ENCODE assay signal across 19 cellular contexts in the genomic region with DNA sequence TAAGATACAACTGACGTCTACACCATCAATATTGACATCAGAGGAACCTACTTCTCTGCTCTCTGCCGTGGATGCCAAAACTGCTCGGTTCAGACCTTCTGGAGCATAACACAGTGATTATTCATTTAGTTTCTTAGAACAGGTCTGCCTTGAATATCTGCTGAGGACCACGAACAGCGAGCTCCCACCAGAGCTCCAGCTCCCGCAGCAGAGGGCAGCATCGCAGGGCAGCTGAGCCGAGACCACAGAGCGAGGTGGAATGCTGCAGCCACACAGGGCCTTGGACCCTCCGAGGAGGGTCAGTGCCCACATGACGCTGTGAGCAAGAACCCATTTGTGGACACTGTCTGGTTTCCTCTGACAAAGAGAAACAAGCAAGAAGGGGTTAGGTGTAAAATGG. TPM values are rescaled to one million over a fixed set of nuclear protein-coding genes. Genes with fewer than 3 reads are reported as not detected.
"Had no signal": no experiment of that assay in that cellular context is flagged by ENCODE, and none has a peak within 500 bp of the region (broad histone marks: within the 10 kb centered on the region; RNA-seq: fewer than 3 reads in every experiment).

No MANE protein-coding gene starts in this region.

- H3K79me2 ChIP-seq: parathyroid adenoma had no signal

- H3K27ac Mint-ChIP-seq: activated B cell treated with CpG ODN at 0.5 μM for 24 hours; activated CD4-positive, alpha-beta memory T cell treated with anti-CD3 and anti-CD28 coated beads for 36 hours; activated naive CD4-positive, alpha-beta T cell treated with anti-CD3 and anti-CD28 coated beads, Interleukin-2, amount 50 U/mL, for 72 hours; activated T-cell treated with anti-CD3 and anti-CD28 coated beads, Interleukin-2, amount 50 U/mL, for 72 hours; immature natural killer cell; natural killer cell; stimulated activated naive B cell treated with anti-CD40 and anti-IgM and Interleukin-4, amounts not matched to agents 10 μg/mL and 1 μg/mL and 100 μg/mL, for 72 hours; T-helper 2 cell treated with Interferon-gamma antibody and Interleukin-4, amounts not matched to agents 5 μg/mL and 100 μg/mL, for 36 hours had no signal

- H3K36me3 ChIP-seq: adrenal gland, breast epithelium, esophagus squamous epithelium, neutrophil had no signal

- H3K9me3 ChIP-seq: adrenal gland, breast epithelium, esophagus squamous epithelium, neutrophil, tibial artery had no signal

- H3K4me3 Mint-ChIP-seq: activated B cell treated with CpG ODN at 0.5 μM for 24 hours; activated CD4-positive, alpha-beta memory T cell treated with anti-CD3 and anti-CD28 coated beads for 36 hours; activated T-cell treated with anti-CD3 and anti-CD28 coated beads, Interleukin-2, amount 50 U/mL, for 72 hours; immature natural killer cell; natural killer cell; stimulated activated naive B cell treated with anti-CD40 and anti-IgM and Interleukin-4, amounts not matched to agents 10 μg/mL and 1 μg/mL and 100 μg/mL, for 72 hours; T-helper 2 cell treated with Interferon-gamma antibody and Interleukin-4, amounts not matched to agents 5 μg/mL and 100 μg/mL, for 36 hours had no signal

- H3K27ac ChIP-seq: adrenal gland, breast epithelium, esophagus squamous epithelium, neutrophil, parathyroid adenoma, tibial artery had no signal

- H3K9me3 Mint-ChIP-seq: activated B cell treated with CpG ODN at 0.5 μM for 24 hours; activated CD4-positive, alpha-beta memory T cell treated with anti-CD3 and anti-CD28 coated beads for 36 hours; activated naive CD4-positive, alpha-beta T cell treated with anti-CD3 and anti-CD28 coated beads, Interleukin-2, amount 50 U/mL, for 72 hours; activated T-cell treated with anti-CD3 and anti-CD28 coated beads, Interleukin-2, amount 50 U/mL, for 72 hours; immature natural killer cell; natural killer cell; stimulated activated naive B cell treated with anti-CD40 and anti-IgM and Interleukin-4, amounts not matched to agents 10 μg/mL and 1 μg/mL and 100 μg/mL, for 72 hours; T-helper 2 cell treated with Interferon-gamma antibody and Interleukin-4, amounts not matched to agents 5 μg/mL and 100 μg/mL, for 36 hours had no signal

- DNase-seq: activated B cell treated with CpG ODN at 0.5 μM for 24 hours; activated CD4-positive, alpha-beta memory T cell treated with anti-CD3 and anti-CD28 coated beads for 36 hours; activated CD4-positive, alpha-beta T cell treated with anti-CD3 and anti-CD28 coated beads for 4 hours; activated gamma-delta T cell treated with Interleukin-2 at 50 U/mL for 16 hours; activated T-cell treated with anti-CD3 and anti-CD28 coated beads, Interleukin-2, amount 50 U/mL, for 72 hours; cerebellar nuclear complex; effector CD4-positive, alpha-beta T cell; esophagus squamous epithelium; natural killer cell; stimulated activated naive B cell treated with anti-CD40 and anti-IgM and Interleukin-4, amounts not matched to agents 10 μg/mL and 1 μg/mL and 100 μg/mL, for 72 hours had no signal

- H3K4me1 ChIP-seq: adrenal gland, breast epithelium, esophagus squamous epithelium had no signal

- H3K4me3 ChIP-seq: adrenal gland, breast epithelium, esophagus squamous epithelium, tibial artery had no signal

- H3K9ac ChIP-seq: parathyroid adenoma had no signal

- H3K4me1 Mint-ChIP-seq: activated B cell treated with CpG ODN at 0.5 μM for 24 hours; stimulated activated naive B cell treated with anti-CD40 and anti-IgM and Interleukin-4, amounts not matched to agents 10 μg/mL and 1 μg/mL and 100 μg/mL, for 72 hours had no signal

- H3K27me3 ChIP-seq: tibial artery had no signal

- H3K36me3 Mint-ChIP-seq: activated CD4-positive, alpha-beta memory T cell treated with anti-CD3 and anti-CD28 coated beads for 36 hours; activated naive CD4-positive, alpha-beta T cell treated with anti-CD3 and anti-CD28 coated beads, Interleukin-2, amount 50 U/mL, for 72 hours; natural killer cell; stimulated activated naive B cell treated with anti-CD40 and anti-IgM and Interleukin-4, amounts not matched to agents 10 μg/mL and 1 μg/mL and 100 μg/mL, for 72 hours had no signal

- ATAC-seq: activated naive CD4-positive, alpha-beta T cell treated with anti-CD3 and anti-CD28 coated beads, Interleukin-2, amount 50 U/mL, for 72 hours; activated T-cell treated with anti-CD3 and anti-CD28 coated beads, Interleukin-2, amount 50 U/mL, for 72 hours; stimulated activated naive B cell treated with anti-CD40 and anti-IgM and Interleukin-4, amounts not matched to agents 10 μg/mL and 1 μg/mL and 100 μg/mL, for 72 hours had no signal

- H2AFZ ChIP-seq: parathyroid adenoma had no signal

RNA-seq across cellular contexts. Expression of a gene that starts 6.8 kb away (rescaled TPM):
- total RNA-seq: activated B cell treated with CpG ODN at 0.5 μM for 24 hours, endothelial cell of umbilical vein had no signal
- polyA plus RNA-seq: endothelial cell of umbilical vein had no signal
